5 cellular contexts compared by ENCODE assay signal in genomic region chr1:28725365-28725764, GRCh38. TPM values are rescaled to one million over a fixed set of nuclear protein-coding genes. Genes with fewer than 3 reads are reported as not detected.
DNase-seq lines count a peak whose midpoint lies in the region; ATAC-seq, FAIRE-seq and TF ChIP-seq lines count a peak whose summit lies in the region.
"Not testable (repeated sequence)": the region's sequence is repeated elsewhere in the genome, so short reads cannot be mapped to it uniquely, and the experiment has no call there.

No MANE protein-coding gene starts in this region.

- POLR2A ChIA-PET in HEK293T (lab: Yijun Ruan, JAX) (interaction anchor here (1.0 to 1.4 kb wide), 2 partner anchors 11 to 77 kb away, joined by 3 to 4 read pairs; partner anchors contain the start of genes RNU11 and YTHDF2), HepG2 (lab: Yijun Ruan, JAX) (interaction anchor here (1.1 to 2.3 kb wide), 3 partner anchors 11 to 76 kb away, joined by 4 to 13 read pairs (median 8); partner anchors contain the start of gene YTHDF2)

- peak overlapping the region; percentile 18; the same call in 1 of the 2 replicates for H3K4me2 ChIP-seq in HepG2 (ENCODE audit: low read depth, low read length)

- H3K27me3 ChIP-seq in HepG2 (ENCODE audit: control insufficient read depth in 1 of 2, insufficient read depth in 2 of 2, low read length in 2 of 2) = not testable (repeated sequence)

- ATAC-seq in left colon = peak; percentile 97
- ATAC-seq in HepG2 = not testable (repeated sequence)
- ATAC-seq in mucosa of descending colon = peak; percentile 93

- H3K27ac ChIP-seq in HepG2 (ENCODE audit: extremely low read length, insufficient read depth, low read length) = not testable (repeated sequence)

- intact Hi-C loops in left colon (cut with DNase I, micrococcal nuclease); HepG2 (cut with micrococcal nuclease; ENCODE audit: unreplicated experiment); mucosa of descending colon (cut with DNase I, micrococcal nuclease): not testable (repeated sequence)

- WGBS in HepG2 (ENCODE audit: low lambda C conversion rate) = 79% methylated on average over 5 of the region's 5 CpGs

- CTCF ChIA-PET in HEK293T (lab: Yijun Ruan, JAX) = interaction anchor here (0.5 to 3.4 kb wide), 2 partner anchors 11 to 82 kb away, joined by 3 to 14 read pairs; partner anchors contain the start of genes TAF12 and YTHDF2
- CTCF ChIA-PET in HepG2 (lab: Yijun Ruan, JAX; ENCODE audit: low intra/inter-chr PET ratio, low total read pairs) = not testable (repeated sequence)

- H3K4me1 ChIP-seq in HepG2 (ENCODE audit: insufficient read depth, low read length) = peaks cover 18% of the 10 kb centered on the region
- not testable (repeated sequence) for H3K4me1 ChIP-seq in mucosa of descending colon (ENCODE audit: low read depth)

- not testable (repeated sequence) for H3K79me2 ChIP-seq in HepG2 (ENCODE audit: insufficient read depth, low read length)

- in situ Hi-C loops in HepG2 (cut with HindIII; ENCODE audit: extremely low pct_ligation_motif_present, low pct_unique_long_range_greater_than_20kb) = not testable (repeated sequence)

- H2AFZ ChIP-seq in HepG2 (ENCODE audit: low read length) = not testable (repeated sequence)

- H4K20me1 ChIP-seq in HepG2 (ENCODE audit: insufficient read depth, low read length) = not testable (repeated sequence)

- TF ChIP-seq CTCF in HepG2 (CRISPR knock-in tag; IDR thresholded peaks at IDR 0.05); mucosa of descending colon (IDR thresholded peaks at IDR 0.05): not testable (repeated sequence)

- H3K9ac ChIP-seq in HepG2 (ENCODE audit: insufficient read depth, low read depth, low read length) = not testable (repeated sequence)

- H3K36me3 ChIP-seq in HepG2 (replicated peaks in 1 of 2; ENCODE audit: control insufficient read depth in 1 of 2, insufficient read depth in 2 of 2, low read length in 2 of 2); mucosa of descending colon (ENCODE audit: low read depth): not testable (repeated sequence)

- FAIRE-seq in HepG2 (lab: Jason Lieb, UNC) = not testable (repeated sequence)

- not testable (repeated sequence) for TF ChIP-seq EP300 in HepG2 (IDR thresholded peaks at IDR 0.05; ENCODE audit: low read depth in 2 of 2, low read length in 2 of 2); HepG2 (CRISPR knock-in tag; IDR thresholded peaks at IDR 0.05; ENCODE audit: borderline replicate concordance)

- TF ChIP-seq RAD21 in HepG2 (CRISPR knock-in tag; IDR thresholded peaks at IDR 0.05) = not testable (repeated sequence)

- not testable (repeated sequence) for BruUV-seq in HepG2 (replicated peaks; lab: Mats Ljungman, UMichigan)

- not testable (repeated sequence) for H3K9me3 ChIP-seq in HepG2 (ENCODE audit: low read length); mucosa of descending colon

- not testable (repeated sequence) for H3K4me3 ChIP-seq in HepG2 (replicated peaks in 1 of 3; ENCODE audit: insufficient read depth in 1 of 3, low read depth in 2 of 3, low read length in 3 of 3); mucosa of descending colon

- TF ChIP-seq POLR2A in HepG2 (IDR thresholded peaks at IDR 0.05; ENCODE audit: insufficient read depth in 1 of 2, low read depth in 2 of 2, low read length in 2 of 2) = not testable (repeated sequence)

- DNase-seq in HEK293T (ENCODE audit: extremely low spot score); left colon; HepG2 (ENCODE audit: low spot score); mucosa of descending colon: not testable (repeated sequence)
- peak; percentile 9 for DNase-seq in NCI-H69 (lab: John Stamatoyannopoulos, UW)

TF ChIP-seq in HEK293T, 16 proteins besides CTCF, POLR2A, EP300 and RAD21:
- peak; percentile 18; the same call in 1 of the 2 replicates for TF ChIP-seq ZNF384 (IDR thresholded peaks at IDR 0.05)
TF ChIP-seq in HEK293T: peak in this region for 1; not testable (repeated sequence) for 15.

RNA-seq across cellular contexts. Expression of gene YTHDF2, which starts 11.4 kb away (rescaled TPM):
- total RNA-seq in left colon (10 to 100 TPM; 59.4 to 64.9 TPM), HepG2 (2016; rRNA removed; fragmentation: Illumina TruSeq; extraction: Trizol) (59.6 and 84.7 TPM in 2 replicates), mucosa of descending colon (10 to 100 TPM; 55.7 to 59.0 (median 55.8) TPM)
- total RNA-seq in HepG2 (2016; cell fraction: cytosol; rRNA removed; fragmentation: Illumina TruSeq; extraction: Trizol; ENCODE audit: low read depth) = 23.5 and 25.1 TPM in 2 replicates
- 64.6 and 75.8 TPM in 2 replicates for total RNA-seq in HepG2 (2016; cell fraction: insoluble cytoplasmic fraction; rRNA removed; fragmentation: Illumina TruSeq; extraction: Trizol)
- total RNA-seq in HepG2 (2016; cell fraction: membrane; rRNA removed; fragmentation: Illumina TruSeq; extraction: Trizol) = 40.7 and 44.0 TPM in 2 replicates
- 40.1 and 45.5 TPM in 2 replicates for total RNA-seq in HepG2 (2016; cell fraction: nucleus; rRNA removed; fragmentation: Illumina TruSeq; extraction: Trizol)
- polyA plus RNA-seq in HepG2 (2011; rRNA removed) = 48.4 and 57.5 TPM in 2 replicates
- 42.8 and 55.5 TPM in 2 replicates for polyA plus RNA-seq in HepG2 (2011; cell fraction: cytosol; rRNA removed)
- 27.3 and 38.4 TPM in 2 replicates for polyA plus RNA-seq in HepG2 (2011; cell fraction: nucleus; rRNA removed)
- 45.7 and 46.5 TPM in 2 replicates for polyA plus RNA-seq in HepG2 (2012)
- polyA plus RNA-seq in HepG2 (2016; cell fraction: cytosol; fragmentation: Illumina TruSeq; extraction: Trizol; ENCODE audit: low read depth) = 6.9 and 7.4 TPM in 2 replicates
- polyA plus RNA-seq in HepG2 (2016; cell fraction: insoluble cytoplasmic fraction; fragmentation: Illumina TruSeq; extraction: Trizol; ENCODE audit: low read depth) = 77.8 and 84.1 TPM in 2 replicates
- polyA plus RNA-seq in HepG2 (2016; cell fraction: membrane; fragmentation: Illumina TruSeq; extraction: Trizol; ENCODE audit: low read depth) = 19.2 and 20.4 TPM in 2 replicates
- 51.1 and 54.7 TPM in 2 replicates for polyA plus RNA-seq in HepG2 (2016; cell fraction: nucleus; fragmentation: Illumina TruSeq; extraction: Trizol; ENCODE audit: insufficient read depth, low read depth)
- polyA minus RNA-seq in HepG2 (2011; rRNA and poly(A)+ RNA removed; ENCODE audit: low replicate concordance) = 118 and 193 TPM in 2 replicates
- polyA minus RNA-seq in HepG2 (2011; cell fraction: cytosol; rRNA and poly(A)+ RNA removed) = 60.7 and 61.0 TPM in 2 replicates
- polyA minus RNA-seq in HepG2 (2011; cell fraction: nucleus; rRNA and poly(A)+ RNA removed) = 38.6 and 48.5 TPM in 2 replicates

RNA-seq across cellular contexts. Expression of gene GMEB1, which starts 56.8 kb away (rescaled TPM):
- total RNA-seq in left colon = 10 to 100 TPM; 12.4 to 13.3 TPM
- 6.0 and 7.4 TPM in 2 replicates for total RNA-seq in HepG2 (2016; rRNA removed; fragmentation: Illumina TruSeq; extraction: Trizol)
- total RNA-seq in HepG2 (2016; cell fraction: cytosol; rRNA removed; fragmentation: Illumina TruSeq; extraction: Trizol; ENCODE audit: low read depth) = 2.2 and 3.4 TPM in 2 replicates
- 5.6 and 6.4 TPM in 2 replicates for total RNA-seq in HepG2 (2016; cell fraction: insoluble cytoplasmic fraction; rRNA removed; fragmentation: Illumina TruSeq; extraction: Trizol)
- 3.9 and 4.7 TPM in 2 replicates for total RNA-seq in HepG2 (2016; cell fraction: membrane; rRNA removed; fragmentation: Illumina TruSeq; extraction: Trizol)
- 2.9 and 3.5 TPM in 2 replicates for total RNA-seq in HepG2 (2016; cell fraction: nucleus; rRNA removed; fragmentation: Illumina TruSeq; extraction: Trizol)
- 2.4 and 3.0 TPM in 2 replicates for polyA plus RNA-seq in HepG2 (2011; rRNA removed)
- polyA plus RNA-seq in HepG2 (2011; cell fraction: cytosol; rRNA removed) = 2.0 and 2.4 TPM in 2 replicates
- polyA plus RNA-seq in HepG2 (2011; cell fraction: nucleus; rRNA removed) = 3.0 and 3.7 TPM in 2 replicates
- polyA plus RNA-seq in HepG2 (2012) = 2.1 and 2.6 TPM in 2 replicates
- 0.72 and 0.81 TPM in 2 replicates for polyA plus RNA-seq in HepG2 (2016; cell fraction: cytosol; fragmentation: Illumina TruSeq; extraction: Trizol; ENCODE audit: low read depth)
- 5.7 TPM in 2 replicates for polyA plus RNA-seq in HepG2 (2016; cell fraction: insoluble cytoplasmic fraction; fragmentation: Illumina TruSeq; extraction: Trizol; ENCODE audit: low read depth)
- polyA plus RNA-seq in HepG2 (2016; cell fraction: membrane; fragmentation: Illumina TruSeq; extraction: Trizol; ENCODE audit: low read depth) = 1.0 and 1.5 TPM in 2 replicates
- polyA plus RNA-seq in HepG2 (2016; cell fraction: nucleus; fragmentation: Illumina TruSeq; extraction: Trizol; ENCODE audit: insufficient read depth, low read depth) = 4.7 and 5.2 TPM in 2 replicates
- polyA minus RNA-seq in HepG2 (2011; rRNA and poly(A)+ RNA removed; ENCODE audit: low replicate concordance) = 8.5 and 19.7 TPM in 2 replicates
- 2.0 and 2.1 TPM in 2 replicates for polyA minus RNA-seq in HepG2 (2011; cell fraction: cytosol; rRNA and poly(A)+ RNA removed)
- polyA minus RNA-seq in HepG2 (2011; cell fraction: nucleus; rRNA and poly(A)+ RNA removed) = 2.6 and 3.9 TPM in 2 replicates
- 10 to 100 TPM; 12.5 to 13.9 (median 13.0) TPM for total RNA-seq in mucosa of descending colon
